8 cellular contexts compared by ENCODE assay signal in the genomic region with DNA sequence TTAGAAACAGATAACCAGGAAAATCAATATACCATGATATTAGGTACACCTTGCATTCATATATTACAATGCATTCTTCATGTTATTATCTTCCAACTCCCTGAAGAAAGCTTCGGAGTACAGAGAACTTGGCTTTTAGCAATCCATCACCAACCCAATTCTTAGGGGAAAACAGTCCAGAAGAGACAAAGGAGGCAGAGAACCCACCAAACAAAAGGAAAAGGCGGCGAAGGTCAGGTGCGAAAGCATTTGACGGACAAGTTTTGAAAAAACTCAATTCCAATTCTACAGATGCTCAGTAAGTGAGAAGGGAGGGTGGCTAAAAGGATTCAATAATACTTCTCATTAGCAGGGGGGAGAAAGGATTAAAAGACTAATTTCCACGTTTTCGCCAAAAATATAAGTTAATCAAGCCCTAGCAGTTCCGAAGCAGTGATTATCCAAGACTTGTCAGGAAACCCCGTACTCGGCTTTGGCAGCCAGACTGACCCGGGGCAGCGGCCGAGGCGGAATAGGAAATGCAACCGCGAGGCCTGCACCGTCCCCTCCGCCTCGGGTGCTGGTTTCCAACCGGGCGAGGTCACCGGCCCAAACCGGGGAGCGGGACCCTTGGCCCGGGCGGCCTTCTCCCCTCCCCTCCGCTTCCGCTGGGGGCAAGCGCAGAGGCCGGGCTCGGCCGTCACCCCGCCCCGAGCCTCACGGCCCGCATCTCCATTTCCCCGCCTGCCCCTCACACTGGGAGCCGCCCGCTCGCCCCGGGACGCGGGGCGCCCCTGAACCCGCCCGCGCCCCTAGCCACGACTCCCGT. TPM values are rescaled to one million over a fixed set of nuclear protein-coding genes. Genes with fewer than 3 reads are reported as not detected.
DNase-seq lines count a peak whose midpoint lies in the region; ATAC-seq and TF ChIP-seq lines count a peak whose summit lies in the region.

No MANE protein-coding gene starts in this region.

- no peaks in the 10 kb centered on the region for H3K9me3 Mint-ChIP-seq in activated CD4-positive, alpha-beta T cell treated with anti-CD3 and anti-CD28 coated beads, Interleukin-2, amount 10 ng/mL, durations not matched to agents 7 days and 5 days
- H3K9me3 Mint-ChIP-seq in effector memory CD8-positive, alpha-beta T cell = no peaks in the 10 kb centered on the region
- H3K9me3 Mint-ChIP-seq in mesothelial cell of epicardium = no peaks in the 10 kb centered on the region

- H3K4me1 Mint-ChIP-seq in activated CD4-positive, alpha-beta T cell treated with anti-CD3 and anti-CD28 coated beads, Interleukin-2, amount 10 ng/mL, durations not matched to agents 7 days and 5 days = peaks cover 56% of the 10 kb centered on the region
- peaks cover 37 to 57% of the 10 kb centered on the region in 2 donors for H3K4me1 Mint-ChIP-seq in effector memory CD8-positive, alpha-beta T cell (ENCODE audit: low read depth in 2 of 2)
- H3K4me1 Mint-ChIP-seq in mesothelial cell of epicardium = peaks cover 46% of the 10 kb centered on the region

- POLR2A ChIA-PET in activated CD4-positive, alpha-beta T cell treated with anti-CD3 and anti-CD28 coated beads, Interleukin-2, amount 10 ng/mL, durations not matched to agents 7 days and 5 days (lab: Charles Lee) = no interaction called here

- H3K4me3 Mint-ChIP-seq in activated CD4-positive, alpha-beta T cell treated with anti-CD3 and anti-CD28 coated beads, Interleukin-2, amount 10 ng/mL, durations not matched to agents 7 days and 5 days = peak overlapping the region; percentile 87
- H3K4me3 Mint-ChIP-seq in effector memory CD8-positive, alpha-beta T cell = peak overlapping the region; percentile 88 to 92
- H3K4me3 Mint-ChIP-seq in mesothelial cell of epicardium = peak overlapping the region; percentile 84

- peak; percentile 21 for ATAC-seq in GM21737 (IDR thresholded peaks at IDR 0.05; ENCODE audit: unreplicated experiment)
- peak; percentile 21 for ATAC-seq in effector memory CD8-positive, alpha-beta T cell (replicated peaks)

- peak; percentile 35 for DNase-seq in EL
- DNase-seq in LoVo (ENCODE audit: low spot score) = peak; percentile 20
- peak; percentile 43 for DNase-seq in activated CD4-positive, alpha-beta T cell treated with anti-CD3 and anti-CD28 coated beads, Interleukin-2, amount 10 ng/mL, durations not matched to agents 7 days and 5 days
- DNase-seq in effector memory CD8-positive, alpha-beta T cell = peak in 1 of 3 experiments; percentile 23
- DNase-seq in mesothelial cell of epicardium (ENCODE audit: low spot score in 2 of 2, unreplicated experiment in 2 of 2) = peak in 1 of 2 experiments; percentile 28
- DNase-seq in stimulated activated CD8-positive, alpha-beta memory T cell treated with anti-CD3 and anti-CD28 coated beads, Interleukin-4, amount 100 ng/mL, for 48 hours = peak; percentile 52
- DNase-seq in NCI-H2196 (lab: John Stamatoyannopoulos, UW; ENCODE audit: unreplicated experiment) = no peak

- H3K27ac Mint-ChIP-seq in activated CD4-positive, alpha-beta T cell treated with anti-CD3 and anti-CD28 coated beads, Interleukin-2, amount 10 ng/mL, durations not matched to agents 7 days and 5 days = peak overlapping the region; percentile 83
- H3K27ac Mint-ChIP-seq in effector memory CD8-positive, alpha-beta T cell = peak overlapping the region; percentile 69 to 92
- peak overlapping the region; percentile 89 for H3K27ac Mint-ChIP-seq in mesothelial cell of epicardium

- CTCF ChIA-PET in activated CD4-positive, alpha-beta T cell treated with anti-CD3 and anti-CD28 coated beads, Interleukin-2, amount 10 ng/mL, durations not matched to agents 7 days and 5 days (lab: Charles Lee) = interaction anchor here (0.6 to 0.7 kb wide), 2 partner anchors 8 to 27 kb away, joined by 3 to 4 read pairs; no protein-coding TSS in a partner anchor

- H3K36me3 Mint-ChIP-seq in activated CD4-positive, alpha-beta T cell treated with anti-CD3 and anti-CD28 coated beads, Interleukin-2, amount 10 ng/mL, durations not matched to agents 7 days and 5 days (ENCODE audit: low read depth) = peaks cover 27% of the 10 kb centered on the region
- peaks cover 19% of the 10 kb centered on the region for H3K36me3 Mint-ChIP-seq in effector memory CD8-positive, alpha-beta T cell (ENCODE audit: insufficient read depth)
- peaks cover 3% of the 10 kb centered on the region for H3K36me3 Mint-ChIP-seq in mesothelial cell of epicardium

- TF ChIP-seq CTCF in mesothelial cell of epicardium (IDR thresholded peaks at IDR 0.05; ENCODE audit: unreplicated experiment) = no peak

- H3K27me3 Mint-ChIP-seq in activated CD4-positive, alpha-beta T cell treated with anti-CD3 and anti-CD28 coated beads, Interleukin-2, amount 10 ng/mL, durations not matched to agents 7 days and 5 days = no peaks in the 10 kb centered on the region
- H3K27me3 Mint-ChIP-seq in effector memory CD8-positive, alpha-beta T cell = no peaks in the 10 kb centered on the region
- no peaks in the 10 kb centered on the region for H3K27me3 Mint-ChIP-seq in mesothelial cell of epicardium (ENCODE audit: low read depth)

RNA-seq across cellular contexts. Expression of a gene that starts 0.7 kb away (rescaled TPM):
- total RNA-seq in activated CD4-positive, alpha-beta T cell treated with anti-CD3 and anti-CD28 coated beads, Interleukin-2, amount 10 ng/mL, durations not matched to agents 7 days and 5 days = 100 to 1,000 TPM; 219 to 242 TPM
- total RNA-seq in mesothelial cell of epicardium = 216 to 221 TPM (median 221 TPM) in 3 replicates
